ENCODE assay signal across 8 cellular contexts in genomic region chr11:117143390-117143789, GRCh38. TPM values are rescaled to one million over a fixed set of nuclear protein-coding genes. Genes with fewer than 3 reads are reported as not detected.
DNase-seq lines count a peak whose midpoint lies in the region; ATAC-seq and TF ChIP-seq lines count a peak whose summit lies in the region.

No MANE protein-coding gene starts in this region.

- no peak overlapping the region for H2AK5ac ChIP-seq in H9 (ENCODE audit: insufficient read length, low read length)

- H3K4me3 Mint-ChIP-seq in CD8-positive, alpha-beta memory T cell = peak overlapping the region; percentile 88 to 99 (median 95)
- H3K4me3 Mint-ChIP-seq in H9 = peak overlapping the region; percentile 91 to 95
- H3K4me3 Mint-ChIP-seq in activated T-cell treated with anti-CD3 and anti-CD28 coated beads, Interleukin-2, amount 50 U/mL, for 4 hours = peak overlapping the region; percentile 100
- H3K4me3 Mint-ChIP-seq in nephron = peak overlapping the region; percentile 99 to 100 (median 99)
- peak overlapping the region; percentile 96 for H3K4me3 Mint-ChIP-seq in type B pancreatic cell

- peak overlapping the region; percentile 80 for H3K27ac ChIP-seq in CD8-positive, alpha-beta memory T cell (ENCODE audit: low read depth, low read length)
- H3K27ac ChIP-seq in H9 (ENCODE audit: insufficient read length, low read depth, low read length) = no peak overlapping the region

- peak overlapping the region; percentile 56 for H3K9ac ChIP-seq in H9 (ENCODE audit: extremely low read depth, insufficient read length, low read length)

- H3K23ac ChIP-seq in H9 (ENCODE audit: insufficient read length, low read depth, low read length) = no peak overlapping the region

- H3K4me3 ChIP-seq in CD8-positive, alpha-beta memory T cell (ENCODE audit: low read length) = peak overlapping the region; percentile 98
- peak overlapping the region; percentile 91 for H3K4me3 ChIP-seq in fibroblast of the aortic adventitia (ENCODE audit: low read depth, low read length)

- peaks cover 37 to 51% (median 46%) of the 10 kb centered on the region in 3 donors for H3K4me1 Mint-ChIP-seq in CD8-positive, alpha-beta memory T cell
- H3K4me1 Mint-ChIP-seq in H9 = peaks cover 30 to 43% of the 10 kb centered on the region in 2 experiments
- peaks cover 38% of the 10 kb centered on the region for H3K4me1 Mint-ChIP-seq in activated T-cell treated with anti-CD3 and anti-CD28 coated beads, Interleukin-2, amount 50 U/mL, for 4 hours (ENCODE audit: low read depth)
- peaks cover 32% of the 10 kb centered on the region for H3K4me1 Mint-ChIP-seq in nephron
- peaks cover 24% of the 10 kb centered on the region for H3K4me1 Mint-ChIP-seq in type B pancreatic cell (ENCODE audit: unreplicated experiment)

- H3K79me1 ChIP-seq in H9 (ENCODE audit: insufficient read depth, low read depth, low read length, poor library complexity, severe bottlenecking) = no peaks in the 10 kb centered on the region

- H4K8ac ChIP-seq in H9 (replicated peaks; ENCODE audit: insufficient read length, low read depth, low read length) = no peak overlapping the region

- peak overlapping the region; percentile 61; the same call in 1 of the 2 replicates for H3K14ac ChIP-seq in H9 (ENCODE audit: insufficient read depth, low read length)

- H4K91ac ChIP-seq in H9 (ENCODE audit: insufficient read length, low read depth, low read length) = no peak overlapping the region

- H3K4me1 ChIP-seq in CD8-positive, alpha-beta memory T cell (ENCODE audit: insufficient read depth, low read length) = peaks cover 31% of the 10 kb centered on the region
- H3K4me1 ChIP-seq in H9 (ENCODE audit: insufficient read depth, low read length) = no peaks in the 10 kb centered on the region; the same call in 1 of the 2 replicates

- CTCF ChIA-PET in CD8-positive, alpha-beta memory T cell (lab: Charles Lee) = interaction anchor here (0.7 to 2.0 kb wide), 4 partner anchors 17 to 308 kb away, joined by 3 to 8 read pairs (median 6); no protein-coding TSS in a partner anchor

- no peak overlapping the region for H2BK120ac ChIP-seq in H9 (ENCODE audit: low read depth, low read length, poor library complexity, severe bottlenecking)

- H4K20me1 ChIP-seq in H9 (ENCODE audit: control insufficient read depth, insufficient read depth, insufficient read length) = no peaks in the 10 kb centered on the region

- H2BK15ac ChIP-seq in H9 (ENCODE audit: low read depth, low read length) = no peak overlapping the region

- no peaks in the 10 kb centered on the region for H3K9me3 ChIP-seq in CD8-positive, alpha-beta memory T cell (ENCODE audit: low read length)
- H3K9me3 ChIP-seq in H9 (ENCODE audit: control insufficient read depth, low read depth, low read length) = no peaks in the 10 kb centered on the region

- no peak overlapping the region for H4K5ac ChIP-seq in H9 (ENCODE audit: insufficient read length, low read depth, low read length)

- no peaks in the 10 kb centered on the region for H3K9me3 Mint-ChIP-seq in CD8-positive, alpha-beta memory T cell
- H3K9me3 Mint-ChIP-seq in H9 = no peaks in the 10 kb centered on the region; a peak in 2 of 5 replicates
- H3K9me3 Mint-ChIP-seq in activated T-cell treated with anti-CD3 and anti-CD28 coated beads, Interleukin-2, amount 50 U/mL, for 4 hours = no peaks in the 10 kb centered on the region
- H3K9me3 Mint-ChIP-seq in nephron = no peaks in the 10 kb centered on the region
- no peaks in the 10 kb centered on the region for H3K9me3 Mint-ChIP-seq in type B pancreatic cell

- H2AFZ ChIP-seq in H9 (ENCODE audit: low read length) = no peak overlapping the region

- H2BK20ac ChIP-seq in H9 (ENCODE audit: low read depth, low read length, poor library complexity, severe bottlenecking) = no peak overlapping the region

- POLR2A ChIA-PET in CD8-positive, alpha-beta memory T cell (lab: Charles Lee) = interaction anchor here (0.7 to 2.8 kb wide), 6 partner anchors 17 to 356 kb away, joined by 4 to 15 read pairs (median 7); partner anchors contain the start of genes SIDT2 and ZPR1

- H3K27me3 ChIP-seq in CD8-positive, alpha-beta memory T cell (ENCODE audit: insufficient read depth, low read length, poor library complexity, severe bottlenecking) = no peaks in the 10 kb centered on the region
- no peaks in the 10 kb centered on the region for H3K27me3 ChIP-seq in H9 (ENCODE audit: insufficient read depth, low read length)

- H2BK5ac ChIP-seq in H9 (ENCODE audit: insufficient read length, low read length) = no peak overlapping the region

- H3K36me3 ChIP-seq in CD8-positive, alpha-beta memory T cell (ENCODE audit: insufficient read depth, low read length) = no peaks in the 10 kb centered on the region

- peaks cover 1 to 36% (median 3%) of the 10 kb centered on the region in 3 donors for H3K36me3 Mint-ChIP-seq in CD8-positive, alpha-beta memory T cell
- peaks cover 22 to 36% (median 35%) of the 10 kb centered on the region in 3 experiments; a peak in 6 of 7 replicates for H3K36me3 Mint-ChIP-seq in H9 (ENCODE audit: insufficient read depth in 1 of 3, low read depth in 3 of 3)
- peaks cover 10% of the 10 kb centered on the region for H3K36me3 Mint-ChIP-seq in activated T-cell treated with anti-CD3 and anti-CD28 coated beads, Interleukin-2, amount 50 U/mL, for 4 hours (ENCODE audit: insufficient read depth)
- peaks cover 22% of the 10 kb centered on the region for H3K36me3 Mint-ChIP-seq in nephron (ENCODE audit: low read depth)
- H3K36me3 Mint-ChIP-seq in type B pancreatic cell = peaks cover 15% of the 10 kb centered on the region

- peak; percentile 32 to 34 for ATAC-seq in activated T-cell treated with anti-CD3 and anti-CD28 coated beads, Interleukin-2, amount 50 U/mL, for 4 hours

- no peak overlapping the region for H2BK12ac ChIP-seq in H9 (ENCODE audit: insufficient read length, low read depth, low read length)

- WGBS in H9 (ENCODE audit: extremely low coverage, insufficient read length, low lambda C conversion rate) = no CpG with 5 or more reads among the region's 5 CpGs

- peaks cover 9 to 15% of the 10 kb centered on the region in 2 donors for H3K27me3 Mint-ChIP-seq in CD8-positive, alpha-beta memory T cell
- peaks cover 9% of the 10 kb centered on the region for H3K27me3 Mint-ChIP-seq in H9 (ENCODE audit: low read depth)
- H3K27me3 Mint-ChIP-seq in activated T-cell treated with anti-CD3 and anti-CD28 coated beads, Interleukin-2, amount 50 U/mL, for 4 hours (ENCODE audit: low read depth) = peaks cover 13% of the 10 kb centered on the region
- peaks cover 6% of the 10 kb centered on the region for H3K27me3 Mint-ChIP-seq in nephron (ENCODE audit: low read depth)
- peaks cover 21% of the 10 kb centered on the region for H3K27me3 Mint-ChIP-seq in type B pancreatic cell

- no peak overlapping the region for H3K18ac ChIP-seq in H9 (ENCODE audit: insufficient read length, low read depth, low read length)

- H3T11ph ChIP-seq in H9 (ENCODE audit: low read length) = no peak overlapping the region

- H3K79me2 ChIP-seq in H9 (ENCODE audit: insufficient read depth, low read length) = peaks cover 37% of the 10 kb centered on the region

- H3K4me2 ChIP-seq in H9 (ENCODE audit: insufficient read depth, insufficient read length, low read length) = peak overlapping the region; percentile 84

- no peak for TF ChIP-seq CTCF in H9 (conservative IDR thresholded peaks at IDR 0.05)
- TF ChIP-seq CTCF in fibroblast of the aortic adventitia (IDR thresholded peaks at IDR 0.05; ENCODE audit: insufficient read depth, low read length) = no peak
- no peak for TF ChIP-seq CTCF in nephron (IDR thresholded peaks at IDR 0.05; ENCODE audit: unreplicated experiment in 3 of 3)
- TF ChIP-seq CTCF in type B pancreatic cell (conservative IDR thresholded peaks at IDR 0.05) = no peak

- peak overlapping the region; percentile 2 for H3K56ac ChIP-seq in H9 (ENCODE audit: insufficient read length, low read depth, low read length)

- H3K23me2 ChIP-seq in H9 (ENCODE audit: insufficient read length, low read depth, low read length, poor library complexity, severe bottlenecking) = peaks cover 15% of the 10 kb centered on the region

- no peak for DNase-seq in CD8-positive, alpha-beta memory T cell
- no peak for DNase-seq in H9
- DNase-seq in NCI-H446 (lab: John Stamatoyannopoulos, UW) = peak; percentile 45 to 51
- peak; percentile 27 for DNase-seq in activated T-cell treated with anti-CD3 and anti-CD28 coated beads, Interleukin-2, amount 50 U/mL, for 4 hours
- DNase-seq in fibroblast of the aortic adventitia (ENCODE audit: low read depth) = peak; percentile 58
- DNase-seq in type B pancreatic cell (ENCODE audit: extremely low spot score, unreplicated experiment) = no peak
- DNase-seq in GOT3 (lab: John Stamatoyannopoulos, UW) = no peak

- H3K27ac Mint-ChIP-seq in CD8-positive, alpha-beta memory T cell = peak overlapping the region; percentile 88 to 99 (median 96)
- H3K27ac Mint-ChIP-seq in H9 = peak overlapping the region; percentile 87 to 97 (median 94); a peak in 5 of 7 replicates
- H3K27ac Mint-ChIP-seq in nephron = peak overlapping the region; percentile 79 to 98 (median 90)
- peak overlapping the region; percentile 95 for H3K27ac Mint-ChIP-seq in type B pancreatic cell

- H3K4ac ChIP-seq in H9 (ENCODE audit: low read depth, low read length) = no peak overlapping the region

RNA-seq across cellular contexts. Expression of gene PAFAH1B2, which starts 0.7 kb away (rescaled TPM):
- 10 to 100 TPM; 79.5 to 84.5 TPM for total RNA-seq in CD8-positive, alpha-beta memory T cell
- polyA plus RNA-seq in CD8-positive, alpha-beta memory T cell = 15.9 TPM
- 158 and 161 TPM in 2 replicates for total RNA-seq in H9 (2021)
- 10 to 100 TPM; 73.9 to 81.2 (median 80.0) TPM for total RNA-seq in activated T-cell treated with anti-CD3 and anti-CD28 coated beads, Interleukin-2, amount 50 U/mL, for 4 hours
- total RNA-seq in fibroblast of the aortic adventitia (ENCODE audit: low replicate concordance) = 161 and 328 TPM in 2 replicates
- 94.5 and 101 TPM in 2 replicates for total RNA-seq in type B pancreatic cell (ENCODE audit: low replicate concordance)

RNA-seq across cellular contexts. Expression of gene SIDT2, which starts 35.2 kb away (rescaled TPM):
- total RNA-seq in CD8-positive, alpha-beta memory T cell = 10 to 100 TPM; 13.8 to 14.9 TPM
- polyA plus RNA-seq in CD8-positive, alpha-beta memory T cell = 2.0 TPM
- total RNA-seq in H9 (2021) = 18.3 and 20.9 TPM in 2 replicates
- total RNA-seq in activated T-cell treated with anti-CD3 and anti-CD28 coated beads, Interleukin-2, amount 50 U/mL, for 4 hours = 10 to 100 TPM; 11.1 to 15.4 (median 12.9) TPM
- 8.6 and 12.9 TPM in 2 replicates for total RNA-seq in fibroblast of the aortic adventitia (ENCODE audit: low replicate concordance)
- total RNA-seq in type B pancreatic cell (ENCODE audit: low replicate concordance) = 53.1 and 62.0 TPM in 2 replicates

RNA-seq across cellular contexts. Expression of gene SIK3, which starts 45.2 kb away (rescaled TPM):
- 10 to 100 TPM; 42.8 to 48.7 TPM for total RNA-seq in CD8-positive, alpha-beta memory T cell
- 33.9 TPM for polyA plus RNA-seq in CD8-positive, alpha-beta memory T cell
- 31.4 and 35.5 TPM in 2 replicates for total RNA-seq in H9 (2021)
- 10 to 100 TPM; 28.7 to 48.8 (median 36.5) TPM for total RNA-seq in activated T-cell treated with anti-CD3 and anti-CD28 coated beads, Interleukin-2, amount 50 U/mL, for 4 hours
- 12.8 and 18.4 TPM in 2 replicates for total RNA-seq in fibroblast of the aortic adventitia (ENCODE audit: low replicate concordance)
- total RNA-seq in type B pancreatic cell (ENCODE audit: low replicate concordance) = 39.0 and 39.9 TPM in 2 replicates

RNA-seq across cellular contexts. Expression of gene TAGLN, which starts 55.8 kb away (rescaled TPM):
- total RNA-seq in CD8-positive, alpha-beta memory T cell = 1 to 10 TPM; 1.8 to 2.2 TPM
- polyA plus RNA-seq in CD8-positive, alpha-beta memory T cell = 0.35 TPM
- 176 and 188 TPM in 2 replicates for total RNA-seq in H9 (2021)
- total RNA-seq in activated T-cell treated with anti-CD3 and anti-CD28 coated beads, Interleukin-2, amount 50 U/mL, for 4 hours = 1 to 10 TPM; 2.5 to 3.9 (median 3.2) TPM
- total RNA-seq in fibroblast of the aortic adventitia (ENCODE audit: low replicate concordance) = 369 and 631 TPM in 2 replicates
- 97.9 and 106 TPM in 2 replicates for total RNA-seq in type B pancreatic cell (ENCODE audit: low replicate concordance)

Comparison
In these comparisons a context has a peak if more than half of its experiments do, and no peak if none do; other contexts are left out.
1. DNase-seq: peak in NCI-H446 (2 of 2), activated T-cell treated with anti-CD3 and anti-CD28 coated beads, Interleukin-2, amount 50 U/mL, for 4 hours (single experiment) and fibroblast of the aortic adventitia (single experiment); none in CD8-positive, alpha-beta memory T cell (0 of 5), H9 (single experiment), type B pancreatic cell (single experiment) and GOT3 (single experiment).
2. Peak in every context shown above with its lines, with median percentiles within 50 percentile points of each other: H3K27ac Mint-ChIP-seq and H3K4me3 Mint-ChIP-seq.